ENCODE assay signal across 8 cellular contexts in genomic region chr2:3282056-3282998, GRCh38.
A peak's percentile ranks its signal among the peaks of the same experiment; 100 is the strongest.
DNase-seq lines count a peak whose midpoint lies in the region; ATAC-seq and TF ChIP-seq lines count a peak whose summit lies in the region.

No MANE protein-coding gene starts in this region.

- peak overlapping the region in 55 of 59 donors; percentile 5 to 88 (median 70) for H3K27ac ChIP-seq in dorsolateral prefrontal cortex

- peaks cover 27% of the 10 kb centered on the region for H3K4me1 Mint-ChIP-seq in neural crest cell
- H3K4me1 Mint-ChIP-seq in activated T-cell treated with anti-CD3 and anti-CD28 coated beads, Interleukin-2, amount 50 U/mL, for 72 hours (ENCODE audit: low read depth), result peaks cover 18% of the 10 kb centered on the region

- TF ChIP-seq CTCF in dorsolateral prefrontal cortex (IDR thresholded peaks at IDR 0.05 in 54 of 56, conservative IDR thresholded peaks at IDR 0.05 in 2 of 56; ENCODE audit: low read depth in 1 of 56, partially characterized antibody in 56 of 56) (peak in 6 of 56 donors; percentile 8 to 22 (median 16)), neural crest cell (conservative IDR thresholded peaks at IDR 0.05) (no peak)

- intact Hi-C loops in dorsolateral prefrontal cortex (cut with DNase I), result no loop called here

- no peak for ATAC-seq in GM19455 (IDR thresholded peaks at IDR 0.05; ENCODE audit: unreplicated experiment)
- ATAC-seq in HG02885 (IDR thresholded peaks at IDR 0.05; ENCODE audit: poor library complexity, unreplicated experiment), result no peak
- ATAC-seq in activated T-cell treated with anti-CD3 and anti-CD28 coated beads, Interleukin-2, amount 50 U/mL, for 72 hours (replicated peaks in 1 of 2), result no peak

- peaks cover 4% of the 10 kb centered on the region for H3K36me3 Mint-ChIP-seq in neural crest cell (ENCODE audit: low read depth)
- peaks cover 6% of the 10 kb centered on the region in 2 donors for H3K36me3 Mint-ChIP-seq in activated T-cell treated with anti-CD3 and anti-CD28 coated beads, Interleukin-2, amount 50 U/mL, for 72 hours (ENCODE audit: insufficient read depth in 2 of 2)

- H3K27me3 Mint-ChIP-seq in neural crest cell (ENCODE audit: low read depth), result no peaks in the 10 kb centered on the region
- H3K27me3 Mint-ChIP-seq in activated T-cell treated with anti-CD3 and anti-CD28 coated beads, Interleukin-2, amount 50 U/mL, for 72 hours (ENCODE audit: low read depth), result no peaks in the 10 kb centered on the region

- H3K27me3 ChIP-seq in dorsolateral prefrontal cortex, result no peaks in the 10 kb centered on the region

- peak overlapping the region in 53 of 59 donors; percentile 1 to 61 (median 33) for H3K4me3 ChIP-seq in dorsolateral prefrontal cortex

- peak overlapping the region; percentile 97 for H3K27ac Mint-ChIP-seq in neural crest cell (ENCODE audit: unreplicated experiment)
- H3K27ac Mint-ChIP-seq in activated T-cell treated with anti-CD3 and anti-CD28 coated beads, Interleukin-2, amount 50 U/mL, for 72 hours, result no peak overlapping the region

- H3K9me3 Mint-ChIP-seq in neural crest cell, result no peaks in the 10 kb centered on the region
- peaks cover 3% of the 10 kb centered on the region in 2 donors for H3K9me3 Mint-ChIP-seq in activated T-cell treated with anti-CD3 and anti-CD28 coated beads, Interleukin-2, amount 50 U/mL, for 72 hours

- no peak overlapping the region for H3K4me3 Mint-ChIP-seq in neural crest cell
- no peak overlapping the region for H3K4me3 Mint-ChIP-seq in activated T-cell treated with anti-CD3 and anti-CD28 coated beads, Interleukin-2, amount 50 U/mL, for 72 hours

- DNase-seq in DMS 273 (lab: John Stamatoyannopoulos, UW; ENCODE audit: unreplicated experiment) (peak; percentile 97), NCI-H2171 treated with DMSO at 0.1 percent for 48 hours (lab: John Stamatoyannopoulos, UW) (peak; percentile 99), dorsolateral prefrontal cortex (peak; percentile 51 to 93 (median 82)), neural crest cell (ENCODE audit: low read depth, low spot score) (no peak)
- DNase-seq in stimulated activated CD4-positive, alpha-beta T cell treated with anti-CD3 and anti-CD28 coated beads, Interleukin-4, amount 100 ng/mL, for 24 hours, result no peak
- no peak for DNase-seq in activated T-cell treated with anti-CD3 and anti-CD28 coated beads, Interleukin-2, amount 50 U/mL, for 72 hours

Comparison
In these comparisons a context has a peak if more than half of its experiments do, and no peak if none do; other contexts are left out.
1. DNase-seq: peak in DMS 273 (single experiment), NCI-H2171 treated with DMSO at 0.1 percent for 48 hours (single experiment) and dorsolateral prefrontal cortex (10 of 10); none in neural crest cell (single experiment), stimulated activated CD4-positive, alpha-beta T cell treated with anti-CD3 and anti-CD28 coated beads, Interleukin-4, amount 100 ng/mL, for 24 hours (single experiment) and activated T-cell treated with anti-CD3 and anti-CD28 coated beads, Interleukin-2, amount 50 U/mL, for 72 hours (0 of 2).